1 cellular context compared by ENCODE assay signal in the genomic region with DNA sequence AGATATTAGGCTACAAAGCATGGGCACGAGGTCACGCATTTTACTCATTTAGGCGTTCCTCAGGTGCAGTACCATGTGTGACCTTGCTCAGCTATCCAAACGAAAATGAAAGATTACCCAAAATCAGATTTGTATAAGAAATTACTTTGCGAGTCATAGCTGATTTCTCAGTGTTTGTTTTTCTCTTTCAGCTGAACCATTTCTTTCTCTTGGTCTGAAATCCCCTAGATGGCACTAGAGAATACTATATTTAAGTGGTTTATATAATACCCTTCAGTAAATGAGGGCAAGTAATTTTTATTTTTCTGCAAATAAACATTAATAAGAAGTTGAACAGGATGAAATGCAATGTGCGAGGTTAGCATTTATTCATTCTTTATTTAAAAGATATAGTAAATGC.
TF ChIP-seq lines count a peak whose summit lies in the region.

No MANE protein-coding gene starts in this region.

TF ChIP-seq in HCT116, 20 proteins besides CTCF, POLR2A, EP300 and RAD21 (continued from another document):
- TF ChIP-seq, protein P1, sequence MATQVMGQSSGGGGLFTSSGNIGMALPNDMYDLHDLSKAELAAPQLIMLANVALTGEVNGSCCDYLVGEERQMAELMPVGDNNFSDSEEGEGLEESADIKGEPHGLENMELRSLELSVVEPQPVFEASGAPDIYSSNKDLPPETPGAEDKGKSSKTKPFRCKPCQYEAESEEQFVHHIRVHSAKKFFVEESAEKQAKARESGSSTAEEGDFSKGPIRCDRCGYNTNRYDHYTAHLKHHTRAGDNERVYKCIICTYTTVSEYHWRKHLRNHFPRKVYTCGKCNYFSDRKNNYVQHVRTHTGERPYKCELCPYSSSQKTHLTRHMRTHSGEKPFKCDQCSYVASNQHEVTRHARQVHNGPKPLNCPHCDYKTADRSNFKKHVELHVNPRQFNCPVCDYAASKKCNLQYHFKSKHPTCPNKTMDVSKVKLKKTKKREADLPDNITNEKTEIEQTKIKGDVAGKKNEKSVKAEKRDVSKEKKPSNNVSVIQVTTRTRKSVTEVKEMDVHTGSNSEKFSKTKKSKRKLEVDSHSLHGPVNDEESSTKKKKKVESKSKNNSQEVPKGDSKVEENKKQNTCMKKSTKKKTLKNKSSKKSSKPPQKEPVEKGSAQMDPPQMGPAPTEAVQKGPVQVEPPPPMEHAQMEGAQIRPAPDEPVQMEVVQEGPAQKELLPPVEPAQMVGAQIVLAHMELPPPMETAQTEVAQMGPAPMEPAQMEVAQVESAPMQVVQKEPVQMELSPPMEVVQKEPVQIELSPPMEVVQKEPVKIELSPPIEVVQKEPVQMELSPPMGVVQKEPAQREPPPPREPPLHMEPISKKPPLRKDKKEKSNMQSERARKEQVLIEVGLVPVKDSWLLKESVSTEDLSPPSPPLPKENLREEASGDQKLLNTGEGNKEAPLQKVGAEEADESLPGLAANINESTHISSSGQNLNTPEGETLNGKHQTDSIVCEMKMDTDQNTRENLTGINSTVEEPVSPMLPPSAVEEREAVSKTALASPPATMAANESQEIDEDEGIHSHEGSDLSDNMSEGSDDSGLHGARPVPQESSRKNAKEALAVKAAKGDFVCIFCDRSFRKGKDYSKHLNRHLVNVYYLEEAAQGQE (IDR thresholded peaks at IDR 0.05; ENCODE audit: low read depth): no peak
